ENCODE assay signal across 25 cellular contexts in genomic region chr20:13205848-13206434, GRCh38. TPM values are rescaled to one million over a fixed set of nuclear protein-coding genes. Genes with fewer than 3 reads are reported as not detected.
DNase-seq lines count a peak whose midpoint lies in the region; TF ChIP-seq lines count a peak whose summit lies in the region.
"Had no signal": no experiment of that assay in that cellular context is flagged by ENCODE, and none has a peak within 500 bp of the region (broad histone marks: within the 10 kb centered on the region; RNA-seq: fewer than 3 reads in every experiment).

No MANE protein-coding gene starts in this region.

- 68 to 81% (median 79%) methylated on average over 4 to 5 of the region's 5 CpGs for WGBS in stomach, 5 donors

- TF ChIP-seq CTCF in stomach (IDR thresholded peaks at IDR 0.05), result no peak

- intact Hi-C loops in activated naive CD4-positive, alpha-beta T cell treated with anti-CD3 and anti-CD28 coated beads for 36 hours (cut with micrococcal nuclease), result no loop called here
- intact Hi-C loops in stomach (cut with DNase I; ENCODE audit: low total_unique reads), result no loop called here

- no peaks in the 10 kb centered on the region for H3K9me3 ChIP-seq in stomach
- H3K9me3 ChIP-seq: MG63, suprapubic skin, upper lobe of right lung had no signal

- H3K4me1 ChIP-seq in stomach, result no peaks in the 10 kb centered on the region
- H3K4me1 ChIP-seq: suprapubic skin, upper lobe of right lung had no signal

- peak; percentile 76 for DNase-seq in DMS79 (lab: John Stamatoyannopoulos, UW)
- DNase-seq in M059J (ENCODE audit: low read depth), result peak; percentile 43
- DNase-seq in RPMI7951 (ENCODE audit: low read depth), result peak; percentile 51
- DNase-seq in kidney tubule cell (ENCODE audit: low spot score), result peak; percentile 24
- no peak for DNase-seq in activated naive CD4-positive, alpha-beta T cell treated with anti-CD3 and anti-CD28 coated beads for 36 hours
- DNase-seq in Kasumi-1 (lab: John Stamatoyannopoulos, UW), result no peak
- no peak for DNase-seq in stomach
- DNase-seq: activated CD4-positive, alpha-beta T cell treated with anti-CD3 and anti-CD28 coated beads for 4 hours; Calu3; effector CD4-positive, alpha-beta T cell; hippocampal formation; left cardiac atrium; MG63; NCI-H1694 treated with DMSO at 0.1 percent for 48 hours; NCI-H774; nephron progenitor cell; retina; upper lobe of right lung; WERI-Rb-1 had no signal

- H3K36me3 Mint-ChIP-seq in activated naive CD4-positive, alpha-beta T cell treated with anti-CD3 and anti-CD28 coated beads for 36 hours (ENCODE audit: low read depth), result no peaks in the 10 kb centered on the region
- H3K36me3 Mint-ChIP-seq: activated naive CD4-positive, alpha-beta T cell treated with anti-CD3 and anti-CD28 coated beads, Interleukin-2, amount 50 U/mL, for 72 hours; stimulated activated memory B cell treated with anti-CD40 and anti-IgM and Interleukin-4, amounts not matched to agents 10 μg/mL and 1 μg/mL and 100 μg/mL, for 72 hours had no signal

- CTCF ChIA-PET in activated naive CD4-positive, alpha-beta T cell treated with anti-CD3 and anti-CD28 coated beads for 36 hours (lab: Charles Lee), result no interaction called here

- H3K27ac Mint-ChIP-seq in activated naive CD4-positive, alpha-beta T cell treated with anti-CD3 and anti-CD28 coated beads for 36 hours, result no peak overlapping the region
- H3K27ac Mint-ChIP-seq: activated naive CD4-positive, alpha-beta T cell treated with anti-CD3 and anti-CD28 coated beads, Interleukin-2, amount 50 U/mL, for 72 hours; nephron progenitor cell; stimulated activated memory B cell treated with anti-CD40 and anti-IgM and Interleukin-4, amounts not matched to agents 10 μg/mL and 1 μg/mL and 100 μg/mL, for 72 hours had no signal

- peaks cover 8% of the 10 kb centered on the region for H3K27me3 Mint-ChIP-seq in activated naive CD4-positive, alpha-beta T cell treated with anti-CD3 and anti-CD28 coated beads for 36 hours (ENCODE audit: low read depth)

- no peak overlapping the region for H3K27ac ChIP-seq in stomach
- H3K27ac ChIP-seq: BLaER1 treated with 17β-estradiol and CSF1 and Interleukin-3, amounts not matched to agents 10 nM and 100 nM; skin epidermis; suprapubic skin; upper lobe of right lung; WERI-Rb-1 had no signal

- TF ChIP-seq EP300 in stomach (IDR thresholded peaks at IDR 0.05), result no peak

- TF ChIP-seq POLR2A in stomach (IDR thresholded peaks at IDR 0.05), result no peak

- peaks cover 3% of the 10 kb centered on the region for H3K4me1 Mint-ChIP-seq in activated naive CD4-positive, alpha-beta T cell treated with anti-CD3 and anti-CD28 coated beads for 36 hours (ENCODE audit: low read depth)

- no peak overlapping the region for H3K4me3 Mint-ChIP-seq in activated naive CD4-positive, alpha-beta T cell treated with anti-CD3 and anti-CD28 coated beads for 36 hours
- H3K4me3 Mint-ChIP-seq: nephron progenitor cell; stimulated activated memory B cell treated with anti-CD40 and anti-IgM and Interleukin-4, amounts not matched to agents 10 μg/mL and 1 μg/mL and 100 μg/mL, for 72 hours had no signal

- no peaks in the 10 kb centered on the region for H3K27me3 ChIP-seq in stomach
- H3K27me3 ChIP-seq: BLaER1 treated with 17β-estradiol and CSF1 and Interleukin-3, amounts not matched to agents 10 nM and 100 nM; suprapubic skin; upper lobe of right lung had no signal

- H3K4me3 ChIP-seq in stomach, result no peak overlapping the region
- H3K4me3 ChIP-seq: BLaER1 treated with 17β-estradiol and CSF1 and Interleukin-3, amounts not matched to agents 10 nM and 100 nM; K562; MG63; skin epidermis; suprapubic skin; upper lobe of right lung had no signal

- H3K9me3 Mint-ChIP-seq in activated naive CD4-positive, alpha-beta T cell treated with anti-CD3 and anti-CD28 coated beads for 36 hours, result no peaks in the 10 kb centered on the region
- H3K9me3 Mint-ChIP-seq: activated naive CD4-positive, alpha-beta T cell treated with anti-CD3 and anti-CD28 coated beads, Interleukin-2, amount 50 U/mL, for 72 hours; nephron progenitor cell had no signal

- H3K36me3 ChIP-seq in stomach, result no peaks in the 10 kb centered on the region
- H3K36me3 ChIP-seq: BLaER1 treated with 17β-estradiol and CSF1 and Interleukin-3, amounts not matched to agents 10 nM and 100 nM; MG63; suprapubic skin; upper lobe of right lung; WERI-Rb-1 had no signal

RNA-seq across cellular contexts. Expression of gene ISM1, which starts 15.1 kb away (rescaled TPM):
- total RNA-seq in M059J (2014; rRNA removed; shearing (Covaris generic)), result not detected in 2 replicates
- total RNA-seq in RPMI7951 (2014; rRNA removed; shearing (Covaris generic)), result 0.39 and 0.48 TPM in 2 replicates
- total RNA-seq in activated naive CD4-positive, alpha-beta T cell treated with anti-CD3 and anti-CD28 coated beads for 36 hours, result under 1 TPM; 0.27 to 0.29 TPM
- total RNA-seq in stomach, result 10 to 100 TPM in 1 of 5 donors, 1 to 10 TPM in 1, under 1 TPM in 1, not detected in 2; 0.92 to 14.3 (median 1.0) TPM
- polyA plus RNA-seq in stomach, result 1 to 10 TPM in 1 of 3 donors, under 1 TPM in 2; 0.25 to 1.9 (median 0.31) TPM
- total RNA-seq: Calu3, K562 had no signal
- polyA plus RNA-seq: K562 had no signal

Comparison
In these comparisons a context has a peak if more than half of its experiments do, and no peak if none do; other contexts are left out.
1. DNase-seq: peak in DMS79 (single experiment), M059J (single experiment), RPMI7951 (single experiment) and kidney tubule cell (single experiment); none in activated naive CD4-positive, alpha-beta T cell treated with anti-CD3 and anti-CD28 coated beads for 36 hours (single experiment), Kasumi-1 (0 of 2) and stomach (single experiment).